1 cellular context compared by ENCODE assay signal in genomic region chr4:1307951-1308735, GRCh38.
TF ChIP-seq lines count a peak whose summit lies in the region.

No MANE protein-coding gene starts in this region.

TF ChIP-seq in H1, 55 proteins besides CTCF, POLR2A, EP300 and RAD21:
- no peak for TF ChIP-seq TAF1 (IDR thresholded peaks at IDR 0.05; ENCODE audit: low read depth, low read length)
